17 cellular contexts compared by ENCODE assay signal in the genomic region with DNA sequence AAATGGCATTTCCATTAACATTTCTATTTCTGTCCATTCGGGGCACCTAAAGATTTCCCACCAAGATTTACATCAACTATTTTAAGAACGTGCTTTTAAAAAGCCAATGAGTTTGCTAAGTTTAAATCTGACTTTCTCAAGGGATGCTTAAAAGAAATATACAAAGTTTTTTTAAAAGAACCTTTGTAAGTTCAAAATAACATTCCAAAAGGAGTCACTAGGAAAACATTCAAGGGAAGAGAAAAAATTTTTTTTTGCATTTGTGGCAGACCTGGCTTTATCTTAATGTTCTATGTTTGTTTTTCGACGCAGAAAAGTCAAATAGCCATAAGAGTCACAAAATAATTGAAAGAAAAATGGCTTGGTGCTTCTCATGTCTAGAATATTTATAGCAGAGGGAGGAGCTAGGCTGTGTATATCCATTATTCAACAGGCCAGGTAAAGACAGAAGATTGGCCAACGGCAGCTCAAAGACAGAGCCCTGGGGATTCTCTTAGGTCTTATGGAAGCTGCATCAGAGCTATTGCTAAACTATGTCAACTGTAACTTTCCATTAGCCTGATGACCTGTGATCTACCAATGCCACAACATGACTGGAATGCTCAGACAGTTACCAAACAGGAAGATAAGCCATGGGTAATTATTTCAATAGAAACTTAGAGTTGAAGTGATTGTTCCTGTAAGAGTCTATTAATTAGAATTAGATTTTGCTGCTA. TPM values are rescaled to one million over a fixed set of nuclear protein-coding genes. Genes with fewer than 3 reads are reported as not detected.
DNase-seq lines count a peak whose midpoint lies in the region; ATAC-seq and TF ChIP-seq lines count a peak whose summit lies in the region.
"Had no signal": no experiment of that assay in that cellular context is flagged by ENCODE, and none has a peak within 500 bp of the region (broad histone marks: within the 10 kb centered on the region; RNA-seq: fewer than 3 reads in every experiment).

No MANE protein-coding gene starts in this region.

- H3K9ac ChIP-seq in mesendoderm (ENCODE audit: low read length), result no peak overlapping the region
- no peak overlapping the region for H3K9ac ChIP-seq in colonic mucosa (ENCODE audit: low read depth in 2 of 2, low read length in 2 of 2)

- no peak overlapping the region for H3K23ac ChIP-seq in mesendoderm (ENCODE audit: low read length)

- H2AK5ac ChIP-seq in mesendoderm (ENCODE audit: low read length), result no peak overlapping the region

- no peak overlapping the region for H3K18ac ChIP-seq in mesendoderm (ENCODE audit: low read length)

- H3K4ac ChIP-seq in mesendoderm (ENCODE audit: low read depth, low read length), result no peak overlapping the region

- WGBS in right cardiac atrium, result 66% methylated on average over 5 of the region's 5 CpGs
- no CpG with 5 or more reads among the region's 5 CpGs for WGBS in mesendoderm (ENCODE audit: extremely low coverage, insufficient coverage, low lambda C conversion rate)

- no peak for TF ChIP-seq CTCF in left ventricle myocardium inferior (IDR thresholded peaks at IDR 0.05; ENCODE audit: borderline replicate concordance)
- no peak for TF ChIP-seq CTCF in coronary artery (IDR thresholded peaks at IDR 0.05)
- no peak for TF ChIP-seq CTCF in CD4-positive, alpha-beta T cell (IDR thresholded peaks at IDR 0.05)
- no peak for TF ChIP-seq CTCF in colonic mucosa (IDR thresholded peaks at IDR 0.05)

- no peak overlapping the region for H3K4me3 ChIP-seq in left ventricle myocardium inferior
- no peak overlapping the region for H3K4me3 ChIP-seq in right cardiac atrium (ENCODE audit: low read length)
- peak overlapping the region; percentile 13 for H3K4me3 ChIP-seq in coronary artery
- H3K4me3 ChIP-seq in mesendoderm (ENCODE audit: low read length), result no peak overlapping the region
- no peak overlapping the region for H3K4me3 ChIP-seq in colonic mucosa
- H3K4me3 ChIP-seq: left lung had no signal

- H3K27me3 ChIP-seq in left ventricle myocardium inferior (ENCODE audit: low read depth) (no peaks in the 10 kb centered on the region), right cardiac atrium (ENCODE audit: control insufficient read depth, insufficient read depth) (no peaks in the 10 kb centered on the region), mesendoderm (ENCODE audit: insufficient read depth, low read length, poor library complexity) (no peaks in the 10 kb centered on the region), colonic mucosa (no peaks in the 10 kb centered on the region)
- H3K27me3 ChIP-seq in CD4-positive, alpha-beta T cell (ENCODE audit: control insufficient read depth, insufficient read depth, low read length), result no peaks in the 10 kb centered on the region

- H3K27ac Mint-ChIP-seq in CD4-positive, alpha-beta T cell, result no peak overlapping the region
- H3K27ac Mint-ChIP-seq: activated B cell treated with CpG ODN at 0.5 μM for 24 hours; activated naive CD4-positive, alpha-beta T cell treated with anti-CD3 and anti-CD28 coated beads for 36 hours; natural killer cell treated with Interleukin-12 subunit alpha and Interleukin-12 subunit beta and Interleukin-15 and Interleukin-18, amount 100 ng/mL, for 72 hours had no signal

- no peak overlapping the region for H4K5ac ChIP-seq in mesendoderm (ENCODE audit: low read length)

- H3K79me2 ChIP-seq in mesendoderm (ENCODE audit: control insufficient read depth, insufficient read depth, low read length), result no peaks in the 10 kb centered on the region

- H3K9me3 ChIP-seq in left ventricle myocardium inferior (replicated peaks), result no peaks in the 10 kb centered on the region
- H3K9me3 ChIP-seq in right cardiac atrium (ENCODE audit: control insufficient read depth, low read length), result no peaks in the 10 kb centered on the region
- no peaks in the 10 kb centered on the region for H3K9me3 ChIP-seq in CD4-positive, alpha-beta T cell (ENCODE audit: control insufficient read depth, low read length)
- no peaks in the 10 kb centered on the region for H3K9me3 ChIP-seq in colonic mucosa
- H3K9me3 ChIP-seq: Caco-2, left lung had no signal

- CTCF ChIA-PET in CD4-positive, alpha-beta T cell (lab: Charles Lee), result no interaction called here

- peak overlapping the region; percentile 73 for H2BK120ac ChIP-seq in mesendoderm (ENCODE audit: low read depth, low read length)

- H2BK5ac ChIP-seq in mesendoderm (ENCODE audit: low read length), result no peak overlapping the region

- H3K9me3 Mint-ChIP-seq in CD4-positive, alpha-beta T cell, result peaks cover 6% of the 10 kb centered on the region
- H3K9me3 Mint-ChIP-seq: activated B cell treated with CpG ODN at 0.5 μM for 24 hours; activated naive CD4-positive, alpha-beta T cell treated with anti-CD3 and anti-CD28 coated beads for 36 hours had no signal

- H3K56ac ChIP-seq in mesendoderm (ENCODE audit: low read length), result no peak overlapping the region

- no peaks in the 10 kb centered on the region for H3K79me1 ChIP-seq in mesendoderm (ENCODE audit: low read length)

- H3K4me2 ChIP-seq in mesendoderm (ENCODE audit: low read length), result no peak overlapping the region

- no peak for DNase-seq in left ventricle myocardium inferior
- no peak for DNase-seq in right cardiac atrium
- DNase-seq in coronary artery (ENCODE audit: low spot score), result no peak
- peak; percentile 82 for DNase-seq in mesendoderm
- no peak for DNase-seq in stimulated activated CD4-positive, alpha-beta T cell treated with anti-CD3 and anti-CD28 coated beads, Interleukin-4, amount 100 ng/mL, for 4 hours
- no peak for DNase-seq in SKM-1 (lab: John Stamatoyannopoulos, UW; ENCODE audit: unreplicated experiment)
- DNase-seq in CD4-positive, alpha-beta T cell, result no peak
- DNase-seq in colonic mucosa, result no peak
- DNase-seq: activated B cell treated with CpG ODN at 0.5 μM for 24 hours; activated naive CD4-positive, alpha-beta T cell treated with anti-CD3 and anti-CD28 coated beads for 36 hours; dermis blood vessel endothelial cell; left lung; NCI-H1048 had no signal

- H3K27me3 Mint-ChIP-seq in CD4-positive, alpha-beta T cell, result no peaks in the 10 kb centered on the region
- H3K27me3 Mint-ChIP-seq: natural killer cell treated with Interleukin-12 subunit alpha and Interleukin-12 subunit beta and Interleukin-15 and Interleukin-18, amount 100 ng/mL, for 72 hours had no signal

- intact Hi-C loops in left ventricle myocardium inferior (cut with micrococcal nuclease), result no loop called here
- intact Hi-C loops in right cardiac atrium (cut with DNase I), result no loop called here
- intact Hi-C loops in CD4-positive, alpha-beta T cell (cut with DNase I, micrococcal nuclease), result no loop called here
- intact Hi-C loops in colonic mucosa (cut with DNase I), result no loop called here

- ATAC-seq in right cardiac atrium, result no peak
- ATAC-seq in CD4-positive, alpha-beta T cell (ENCODE audit: poor library complexity), result no peak
- ATAC-seq: left lung; natural killer cell treated with Interleukin-12 subunit alpha and Interleukin-12 subunit beta and Interleukin-15 and Interleukin-18, amount 100 ng/mL, for 72 hours had no signal

- peaks cover 10% of the 10 kb centered on the region for H3K4me1 ChIP-seq in left ventricle myocardium inferior
- H3K4me1 ChIP-seq in right cardiac atrium (ENCODE audit: control insufficient read depth, insufficient read depth, low read length), result no peaks in the 10 kb centered on the region
- H3K4me1 ChIP-seq in mesendoderm (ENCODE audit: control insufficient read depth, low read depth, low read length), result peaks cover 3% of the 10 kb centered on the region
- no peaks in the 10 kb centered on the region for H3K4me1 ChIP-seq in colonic mucosa
- H3K4me1 ChIP-seq: Caco-2, left lung had no signal

- H3K36me3 Mint-ChIP-seq in CD4-positive, alpha-beta T cell (ENCODE audit: low read depth), result no peaks in the 10 kb centered on the region
- H3K36me3 Mint-ChIP-seq: natural killer cell treated with Interleukin-12 subunit alpha and Interleukin-12 subunit beta and Interleukin-15 and Interleukin-18, amount 100 ng/mL, for 72 hours had no signal

- POLR2A ChIA-PET in CD4-positive, alpha-beta T cell (lab: Charles Lee), result no interaction called here

- peak overlapping the region; percentile 41 for H3K27ac ChIP-seq in left ventricle myocardium inferior (replicated peaks)
- no peak overlapping the region for H3K27ac ChIP-seq in right cardiac atrium (ENCODE audit: low read length)
- H3K27ac ChIP-seq in coronary artery, result peak overlapping the region; percentile 89 to 93
- H3K27ac ChIP-seq in mesendoderm (ENCODE audit: low read depth, low read length), result no peak overlapping the region
- no peak overlapping the region for H3K27ac ChIP-seq in CD4-positive, alpha-beta T cell (ENCODE audit: low read depth, low read length)
- H3K27ac ChIP-seq in colonic mucosa, result no peak overlapping the region
- H3K27ac ChIP-seq: left lung had no signal

- no peaks in the 10 kb centered on the region for H3K4me1 Mint-ChIP-seq in CD4-positive, alpha-beta T cell (ENCODE audit: low read depth)
- H3K4me1 Mint-ChIP-seq: activated B cell treated with CpG ODN at 0.5 μM for 24 hours had no signal

- H4K8ac ChIP-seq in mesendoderm (ENCODE audit: low read depth, low read length), result no peak overlapping the region

- H2BK15ac ChIP-seq in mesendoderm (replicated peaks; ENCODE audit: low read depth), result peak overlapping the region; percentile 79

- H3K4me3 Mint-ChIP-seq in CD4-positive, alpha-beta T cell, result no peak overlapping the region
- H3K4me3 Mint-ChIP-seq: activated B cell treated with CpG ODN at 0.5 μM for 24 hours; activated naive CD4-positive, alpha-beta T cell treated with anti-CD3 and anti-CD28 coated beads for 36 hours; natural killer cell treated with Interleukin-12 subunit alpha and Interleukin-12 subunit beta and Interleukin-15 and Interleukin-18, amount 100 ng/mL, for 72 hours had no signal

- H3K36me3 ChIP-seq in left ventricle myocardium inferior (no peaks in the 10 kb centered on the region), mesendoderm (ENCODE audit: control insufficient read depth, insufficient read depth, low read length) (no peaks in the 10 kb centered on the region), colonic mucosa (no peaks in the 10 kb centered on the region)
- H3K36me3 ChIP-seq: left lung had no signal

RNA-seq across cellular contexts. Expression of a gene that starts 37.8 kb away (rescaled TPM):
- total RNA-seq in left ventricle myocardium inferior (57.3 TPM), right cardiac atrium (10 to 100 TPM; 50.1 to 65.3 (median 52.6) TPM), colonic mucosa (10 to 100 TPM in 1 of 2 donors, 1 to 10 TPM in 1; 1.1 to 20.5 TPM)
- 12.9 TPM for polyA plus RNA-seq in right cardiac atrium
- polyA plus RNA-seq in mesendoderm (2013, experiment 1 of 2), result 1.9 TPM
- polyA plus RNA-seq in mesendoderm (2013, experiment 2 of 2), result 1.8 TPM
- not detected for total RNA-seq in CD4-positive, alpha-beta T cell
- total RNA-seq: A673; activated naive CD4-positive, alpha-beta T cell treated with anti-CD3 and anti-CD28 coated beads for 36 hours; HT1080; natural killer cell treated with Interleukin-12 subunit alpha and Interleukin-12 subunit beta and Interleukin-15 and Interleukin-18, amount 100 ng/mL, for 72 hours had no signal

Comparison
In these comparisons a context has a peak if more than half of its experiments do, and no peak if none do; other contexts are left out.
1. H3K27ac ChIP-seq: peak in left ventricle myocardium inferior (single experiment) and coronary artery (2 of 2); none in right cardiac atrium (single experiment), mesendoderm (single experiment), CD4-positive, alpha-beta T cell (single experiment) and colonic mucosa (single experiment).